Comparison of ENCODE assay signal across 20 cellular contexts in the genomic region with DNA sequence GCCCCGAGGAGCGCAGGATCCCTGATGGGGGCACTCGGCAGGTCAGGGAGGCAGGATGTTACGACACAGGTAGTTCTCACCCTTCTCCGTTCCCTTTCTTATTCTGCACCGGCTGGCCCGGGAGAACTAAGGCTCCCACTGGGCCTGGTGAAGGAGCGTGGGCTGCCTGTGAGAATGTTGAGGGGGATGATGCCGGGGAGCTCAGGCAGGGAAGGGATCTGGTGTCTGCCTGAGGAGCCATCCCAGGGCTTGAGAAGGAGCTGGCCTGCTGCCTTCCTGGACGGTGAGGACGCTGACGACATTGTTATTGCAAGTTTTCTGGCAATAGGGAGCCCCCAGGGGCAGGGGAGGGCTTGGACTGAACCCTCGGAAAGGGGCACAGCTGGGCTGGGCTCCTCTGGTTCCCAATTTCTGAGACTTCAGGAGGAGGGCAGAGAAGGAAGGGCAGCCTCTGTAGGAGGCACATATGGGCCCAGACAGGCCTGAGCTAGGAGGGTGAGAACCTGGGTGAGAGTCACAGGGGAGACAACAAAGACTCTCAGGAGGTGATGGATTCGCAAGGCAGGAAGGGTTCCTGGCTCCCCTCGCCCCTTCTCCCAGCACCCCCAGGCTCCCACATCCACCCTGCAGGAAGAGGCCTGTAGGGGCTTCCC. TPM values are rescaled to one million over a fixed set of nuclear protein-coding genes. Genes with fewer than 3 reads are reported as not detected.
DNase-seq lines count a peak whose midpoint lies in the region; ATAC-seq and TF ChIP-seq lines count a peak whose summit lies in the region.
"Had no signal": no experiment of that assay in that cellular context is flagged by ENCODE, and none has a peak within 500 bp of the region (broad histone marks: within the 10 kb centered on the region; RNA-seq: fewer than 3 reads in every experiment).

No MANE protein-coding gene starts in this region.

- H3K4me3 ChIP-seq in NT2/D1 (ENCODE audit: insufficient read length, low read depth) (no peak overlapping the region), esophagus muscularis mucosa (no peak overlapping the region), muscle layer of duodenum (ENCODE audit: low read depth in 1 of 2, low read length in 2 of 2) (no peak overlapping the region), subcutaneous abdominal adipose tissue (ENCODE audit: low read depth in 1 of 5, low read length in 5 of 5) (peak overlapping the region in 1 of 5 donors; percentile 29)

- intact Hi-C loops in esophagus muscularis mucosa (cut with DNase I) = no loop called here

- H3K9ac ChIP-seq in NT2/D1 (ENCODE audit: insufficient read length, low read depth) (peak overlapping the region; percentile 3), subcutaneous abdominal adipose tissue (ENCODE audit: low read length in 5 of 5) (no peak overlapping the region)

- TF ChIP-seq CTCF in esophagus muscularis mucosa (IDR thresholded peaks at IDR 0.05) = no peak

- no peaks in the 10 kb centered on the region for H3K9me3 ChIP-seq in NT2/D1 (ENCODE audit: insufficient read depth, low read length)
- H3K9me3 ChIP-seq in esophagus muscularis mucosa = no peaks in the 10 kb centered on the region
- H3K9me3 ChIP-seq in muscle layer of duodenum (ENCODE audit: control insufficient read depth in 1 of 2, low read length in 2 of 2) = no peaks in the 10 kb centered on the region
- no peaks in the 10 kb centered on the region for H3K9me3 ChIP-seq in subcutaneous abdominal adipose tissue (ENCODE audit: control insufficient read depth in 5 of 5, low read length in 5 of 5)

- ATAC-seq in GM18517 (IDR thresholded peaks at IDR 0.05; ENCODE audit: unreplicated experiment) = no peak
- ATAC-seq in HG03097 (IDR thresholded peaks at IDR 0.05; ENCODE audit: low FRiP score, unreplicated experiment) = no peak
- ATAC-seq in GM21825 (IDR thresholded peaks at IDR 0.05; ENCODE audit: unreplicated experiment) = no peak
- ATAC-seq: naive thymus-derived CD4-positive, alpha-beta T cell had no signal

- 72% methylated on average over 14 of the region's 15 CpGs for WGBS in esophagus muscularis mucosa

- DNase-seq in NT2/D1 (ENCODE audit: low read depth, low spot score) (no peak), esophagus muscularis mucosa (ENCODE audit: extremely low spot score) (no peak), NCI-H2081 (lab: John Stamatoyannopoulos, UW) (no peak)
- DNase-seq: activated CD4-positive, alpha-beta memory T cell treated with anti-CD3 and anti-CD28 coated beads, Interleukin-2, amount 10 ng/mL, durations not matched to agents 7 days and 5 days; activated naive CD4-positive, alpha-beta T cell treated with anti-CD3 and anti-CD28 coated beads, Interleukin-2, amount 50 U/mL, for 16 hours; activated T-cell treated with anti-CD3 and anti-CD28 coated beads, Interleukin-2, amount 50 U/mL, for 24 hours; CD4-positive, alpha-beta T cell; MM.1S; naive thymus-derived CD4-positive, alpha-beta T cell; NCI-H1694 treated with DMSO at 0.1 percent for 48 hours; NCI-H510A treated with DMSO at 0.1 percent for 48 hours; T-helper 2 cell had no signal

- no peak for TF ChIP-seq EP300 in esophagus muscularis mucosa (IDR thresholded peaks at IDR 0.05)

- H3K27me3 ChIP-seq in NT2/D1 (ENCODE audit: insufficient read depth, insufficient read length) (no peaks in the 10 kb centered on the region), esophagus muscularis mucosa (no peaks in the 10 kb centered on the region), muscle layer of duodenum (ENCODE audit: low read depth, low read length) (no peaks in the 10 kb centered on the region), subcutaneous abdominal adipose tissue (ENCODE audit: control insufficient read depth in 5 of 5, insufficient read depth in 4 of 5, low read length in 5 of 5) (peaks cover 0 to 13% (median 0%) of the 10 kb centered on the region in 5 donors)

- no peak for TF ChIP-seq POLR2A in esophagus muscularis mucosa (IDR thresholded peaks at IDR 0.05; ENCODE audit: low read depth)

- peaks cover 12% of the 10 kb centered on the region for H3K4me1 ChIP-seq in NT2/D1 (ENCODE audit: insufficient read depth, insufficient read length)
- peaks cover 3 to 13% (median 8%) of the 10 kb centered on the region in 4 donors for H3K4me1 ChIP-seq in esophagus muscularis mucosa
- H3K4me1 ChIP-seq in muscle layer of duodenum (ENCODE audit: control insufficient read depth in 1 of 2, insufficient read depth in 2 of 2, low read length in 2 of 2) = peaks cover 0 to 6% of the 10 kb centered on the region in 2 donors
- H3K4me1 ChIP-seq in subcutaneous abdominal adipose tissue (ENCODE audit: control insufficient read depth in 5 of 5, insufficient read depth in 5 of 5, low read length in 5 of 5) = peaks cover 0 to 16% (median 13%) of the 10 kb centered on the region in 5 donors

- no peaks in the 10 kb centered on the region for H3K36me3 ChIP-seq in NT2/D1 (ENCODE audit: insufficient read depth, insufficient read length, low read length)
- H3K36me3 ChIP-seq in esophagus muscularis mucosa = peaks cover 9 to 95% (median 64%) of the 10 kb centered on the region in 4 donors
- H3K36me3 ChIP-seq in muscle layer of duodenum (ENCODE audit: control insufficient read depth in 1 of 2, insufficient read depth in 2 of 2, low read length in 2 of 2) = peaks cover 9 to 22% of the 10 kb centered on the region in 2 donors
- H3K36me3 ChIP-seq in subcutaneous abdominal adipose tissue (ENCODE audit: control insufficient read depth in 5 of 5, insufficient read depth in 5 of 5, low read length in 5 of 5) = peaks cover 0 to 55% (median 47%) of the 10 kb centered on the region in 5 donors

- H3K27ac ChIP-seq in esophagus muscularis mucosa (replicated peaks in 1 of 4) (peak overlapping the region; percentile 49 to 74 (median 68)), muscle layer of duodenum (ENCODE audit: low read length) (peak overlapping the region; percentile 31), subcutaneous abdominal adipose tissue (ENCODE audit: low read depth, low read length) (peak overlapping the region; percentile 62)

RNA-seq across cellular contexts. Expression of a gene that starts 32.7 kb away (rescaled TPM):
- 1 to 10 TPM in 3 of 4 donors, under 1 TPM in 1; 0.33 to 3.7 (median 1.9) TPM for total RNA-seq in esophagus muscularis mucosa
- total RNA-seq: dermis microvascular lymphatic vessel endothelial cell, epithelial cell of proximal tubule, lung microvascular endothelial cell had no signal

RNA-seq across cellular contexts. Expression of a gene that starts 38.2 kb away (rescaled TPM):
- total RNA-seq in esophagus muscularis mucosa = 100 to 1,000 TPM; 223 to 525 (median 326) TPM

RNA-seq across cellular contexts. Expression of a gene that starts 56.3 kb away (rescaled TPM):
- total RNA-seq in esophagus muscularis mucosa = 100 to 1,000 TPM in 1 of 4 donors, 10 to 100 TPM in 3; 45.3 to 203 (median 75.8) TPM

RNA-seq across cellular contexts. Expression of a gene that starts 57.1 kb away (rescaled TPM):
- 10 to 100 TPM; 17.7 to 37.4 (median 27.2) TPM for total RNA-seq in esophagus muscularis mucosa

RNA-seq across cellular contexts. Expression of a gene that starts 59.1 kb away (rescaled TPM):
- total RNA-seq in esophagus muscularis mucosa = 1 to 10 TPM; 2.7 to 6.3 (median 3.9) TPM
